ENCODE assay signal across 18 cellular contexts in the genomic region with DNA sequence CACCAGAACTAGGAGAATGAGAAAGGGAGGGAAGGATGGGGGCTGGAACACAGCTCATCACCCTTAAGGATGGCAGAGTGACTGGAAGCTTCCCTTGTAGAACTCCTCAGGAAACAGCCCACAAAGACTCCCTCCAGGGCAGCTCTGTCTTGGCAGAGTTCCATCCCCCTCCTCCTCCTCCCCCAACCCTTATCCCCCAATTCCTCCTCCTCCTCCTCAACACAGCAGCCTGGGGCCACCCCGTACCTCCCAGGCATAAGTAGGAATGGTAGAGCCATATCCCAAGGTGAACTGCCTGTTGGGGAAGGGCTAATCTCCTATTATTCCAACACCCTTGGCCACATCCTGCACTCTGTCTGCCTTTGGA. TPM values are rescaled to one million over a fixed set of nuclear protein-coding genes. Genes with fewer than 3 reads are reported as not detected.
DNase-seq lines count a peak whose midpoint lies in the region; ATAC-seq and TF ChIP-seq lines count a peak whose summit lies in the region.
"Had no signal": no experiment of that assay in that cellular context is flagged by ENCODE, and none has a peak within 500 bp of the region (broad histone marks: within the 10 kb centered on the region; RNA-seq: fewer than 3 reads in every experiment).

No MANE protein-coding gene starts in this region.

- H3K4me2 ChIP-seq in neural progenitor cell = no peak overlapping the region

- no peaks in the 10 kb centered on the region for H3K9me3 ChIP-seq in heart right ventricle
- H3K9me3 ChIP-seq in esophagus muscularis mucosa = no peaks in the 10 kb centered on the region
- H3K9me3 ChIP-seq in neural progenitor cell (ENCODE audit: low read depth) = no peaks in the 10 kb centered on the region
- no peaks in the 10 kb centered on the region for H3K9me3 ChIP-seq in aorta (ENCODE audit: control insufficient read depth, low read length)

- peak overlapping the region; percentile 71 for H3K27ac Mint-ChIP-seq in neural progenitor cell
- H3K27ac Mint-ChIP-seq: IgD-negative memory B cell had no signal

- H3K4me1 ChIP-seq in heart right ventricle = peaks cover 35 to 100% (median 73%) of the 10 kb centered on the region in 9 donors
- peaks cover 84 to 100% (median 96%) of the 10 kb centered on the region in 4 donors for H3K4me1 ChIP-seq in esophagus muscularis mucosa
- H3K4me1 ChIP-seq in neural progenitor cell = peaks cover 22% of the 10 kb centered on the region
- peaks cover 0 to 8% of the 10 kb centered on the region in 2 donors for H3K4me1 ChIP-seq in aorta (ENCODE audit: control insufficient read depth in 1 of 2, insufficient read depth in 2 of 2, low read length in 2 of 2)

- no peak overlapping the region for H3K4me3 Mint-ChIP-seq in neural progenitor cell
- H3K4me3 Mint-ChIP-seq: IgD-negative memory B cell had no signal

- H3K36me3 ChIP-seq in heart right ventricle (no peaks in the 10 kb centered on the region), esophagus muscularis mucosa (no peaks in the 10 kb centered on the region), neural progenitor cell (no peaks in the 10 kb centered on the region), aorta (ENCODE audit: control insufficient read depth in 1 of 2, insufficient read depth in 2 of 2, low read length in 1 of 2) (no peaks in the 10 kb centered on the region)

- H3F3A ChIP-seq in neural progenitor cell (ENCODE audit: low read depth) = no peaks in the 10 kb centered on the region

- H3K79me2 ChIP-seq in neural progenitor cell (ENCODE audit: low read depth) = no peaks in the 10 kb centered on the region

- TF ChIP-seq POLR2A in esophagus muscularis mucosa (IDR thresholded peaks at IDR 0.05; ENCODE audit: low read depth) = no peak
- TF ChIP-seq POLR2A in lower leg skin (IDR thresholded peaks at IDR 0.05) = no peak

- TF ChIP-seq EP300 in esophagus muscularis mucosa (IDR thresholded peaks at IDR 0.05) = no peak

- no peaks in the 10 kb centered on the region for H3K27me3 ChIP-seq in heart right ventricle
- H3K27me3 ChIP-seq in esophagus muscularis mucosa = no peaks in the 10 kb centered on the region
- no peaks in the 10 kb centered on the region for H3K27me3 ChIP-seq in neural progenitor cell
- H3K27me3 ChIP-seq in aorta (ENCODE audit: control insufficient read depth in 1 of 2, insufficient read depth in 2 of 2, low read length in 1 of 2) = no peaks in the 10 kb centered on the region

- no peak overlapping the region for H2AFZ ChIP-seq in neural progenitor cell (replicated peaks)

- H3K4me3 ChIP-seq in heart right ventricle = no peak overlapping the region
- H3K4me3 ChIP-seq in esophagus muscularis mucosa = no peak overlapping the region
- no peak overlapping the region for H3K4me3 ChIP-seq in neural progenitor cell
- H3K4me3 ChIP-seq in aorta (ENCODE audit: low read length in 2 of 2) = no peak overlapping the region
- H3K4me3 ChIP-seq in lower leg skin (ENCODE audit: low read depth, poor library complexity, severe bottlenecking) = no peak overlapping the region
- H3K4me3 ChIP-seq: GM12878 had no signal

- peaks cover 9% of the 10 kb centered on the region for H3K27me3 Mint-ChIP-seq in neural progenitor cell (ENCODE audit: insufficient read depth, low read depth)
- H3K27me3 Mint-ChIP-seq: IgD-negative memory B cell had no signal

- H3K36me3 Mint-ChIP-seq in neural progenitor cell = no peaks in the 10 kb centered on the region
- H3K36me3 Mint-ChIP-seq: activated naive CD4-positive, alpha-beta T cell treated with anti-CD3 and anti-CD28 coated beads, Interleukin-2, amount 50 U/mL, for 72 hours; IgD-negative memory B cell had no signal

- no peaks in the 10 kb centered on the region for H3K9me3 Mint-ChIP-seq in neural progenitor cell
- H3K9me3 Mint-ChIP-seq: activated naive CD4-positive, alpha-beta T cell treated with anti-CD3 and anti-CD28 coated beads, Interleukin-2, amount 50 U/mL, for 72 hours; IgD-negative memory B cell had no signal

- peak overlapping the region in 8 of 10 donors; percentile 12 to 92 (median 86) for H3K27ac ChIP-seq in heart right ventricle
- H3K27ac ChIP-seq in esophagus muscularis mucosa (replicated peaks in 1 of 4) = peak overlapping the region; percentile 91 to 97 (median 94)
- no peak overlapping the region for H3K27ac ChIP-seq in neural progenitor cell
- H3K27ac ChIP-seq in aorta (ENCODE audit: low read depth in 1 of 2, low read length in 2 of 2) = peak overlapping the region in 1 of 2 donors; percentile 55
- H3K27ac ChIP-seq: C4-2B had no signal

- no peaks in the 10 kb centered on the region for H4K20me1 ChIP-seq in neural progenitor cell (ENCODE audit: low read depth)

- H3K4me1 Mint-ChIP-seq in neural progenitor cell = peaks cover 34% of the 10 kb centered on the region
- H3K4me1 Mint-ChIP-seq: IgD-negative memory B cell had no signal

- DNase-seq in heart right ventricle (no peak), left cardiac atrium (no peak), esophagus muscularis mucosa (ENCODE audit: extremely low spot score) (no peak), neural progenitor cell (ENCODE audit: low spot score) (no peak), aorta (peak; percentile 13 to 53), lower leg skin (ENCODE audit: low spot score in 2 of 2) (no peak)
- DNase-seq: NCI-H1436; NCI-H2171 treated with DMSO at 0.1 percent for 48 hours; stimulated activated CD4-positive, alpha-beta T cell treated with anti-CD3 and anti-CD28 coated beads, Interleukin-12 subunit alpha, Interleukin-12 subunit beta, amount 100 ng/mL, for 4 hours had no signal

- no peak for TF ChIP-seq CTCF in heart right ventricle (IDR thresholded peaks at IDR 0.05)
- no peak for TF ChIP-seq CTCF in esophagus muscularis mucosa (IDR thresholded peaks at IDR 0.05)
- no peak for TF ChIP-seq CTCF in neural progenitor cell (IDR thresholded peaks at IDR 0.05)
- no peak for TF ChIP-seq CTCF in lower leg skin (IDR thresholded peaks at IDR 0.05)

- WGBS in heart right ventricle, 2 donors = 26 to 57% methylated on average over 1 of the region's 1 CpG
- WGBS in esophagus muscularis mucosa = 67% methylated on average over 1 of the region's 1 CpG
- WGBS in aorta, 2 donors = 82 to 84% methylated on average over 1 of the region's 1 CpG
- WGBS in lower leg skin, 2 donors = 89 to 90% methylated on average over 1 of the region's 1 CpG

- intact Hi-C loops in heart right ventricle (cut with DNase I) = loop anchor here in 4 of 10 donors (5.0 kb wide), 2 partner anchors 37 to 78 kb away; partner anchors contain the start of gene ADCY5 (in 4 of the 4)
- intact Hi-C loops in left cardiac atrium (cut with DNase I) = no loop called here
- intact Hi-C loops in esophagus muscularis mucosa (cut with DNase I) = no loop called here
- intact Hi-C loops in aorta (cut with DNase I) = no loop called here
- intact Hi-C loops in lower leg skin (cut with DNase I; ENCODE audit: low total_unique reads) = no loop called here

- ATAC-seq in heart right ventricle (no peak), left cardiac atrium (no peak), aorta (ENCODE audit: low FRiP score) (no peak), HG02852 (IDR thresholded peaks at IDR 0.05; ENCODE audit: unreplicated experiment) (no peak), HG03469 (IDR thresholded peaks at IDR 0.05; ENCODE audit: unreplicated experiment) (no peak)
- ATAC-seq: activated naive CD4-positive, alpha-beta T cell treated with anti-CD3 and anti-CD28 coated beads, Interleukin-2, amount 50 U/mL, for 72 hours; GM12878 had no signal

- no peak overlapping the region for H3K9ac ChIP-seq in neural progenitor cell

RNA-seq across cellular contexts. Expression of gene ADCY5, which starts 38.8 kb away (rescaled TPM):
- 100 to 1,000 TPM; 117 to 245 (median 206) TPM for total RNA-seq in heart right ventricle
- 10 to 100 TPM; 37.2 to 85.2 TPM for polyA plus RNA-seq in heart right ventricle
- total RNA-seq in left cardiac atrium = 100 to 1,000 TPM; 104 to 134 TPM
- total RNA-seq in esophagus muscularis mucosa = 100 to 1,000 TPM; 133 to 228 (median 189) TPM
- 1.0 and 1.6 TPM in 2 replicates for total RNA-seq in neural progenitor cell (ENCODE audit: low replicate concordance)
- 10 to 100 TPM; 65.5 to 72.7 TPM for total RNA-seq in aorta
- 10 to 100 TPM in 1 of 2 donors, 1 to 10 TPM in 1; 6.6 to 16.3 TPM for polyA plus RNA-seq in aorta
- 1 to 10 TPM in 3 of 4 donors, under 1 TPM in 1; 0.46 to 3.5 (median 1.3) TPM for total RNA-seq in lower leg skin
- total RNA-seq: activated CD8-positive, alpha-beta memory T cell treated with anti-CD3 and anti-CD28 coated beads for 36 hours; activated naive CD4-positive, alpha-beta T cell treated with anti-CD3 and anti-CD28 coated beads, Interleukin-2, amount 50 U/mL, for 72 hours; GM12878; M059J had no signal
- polyA plus RNA-seq: IgD-negative memory B cell, keratinocyte had no signal

Comparison
In these comparisons a context has a peak if more than half of its experiments do, and no peak if none do; other contexts are left out.
1. DNase-seq: peak in aorta (2 of 2); none in heart right ventricle (0 of 2), left cardiac atrium (single experiment), esophagus muscularis mucosa (single experiment), neural progenitor cell (single experiment) and lower leg skin (0 of 2).
2. RNA of gene ADCY5, which starts 38.8 kb away (total RNA-seq): 117 to 245 TPM in heart right ventricle, 133 to 228 TPM in esophagus muscularis mucosa, 104 to 134 TPM in left cardiac atrium and 65.5 to 72.7 TPM in aorta; 1.0 to 1.6 TPM in neural progenitor cell and 0.46 to 3.5 TPM in lower leg skin; every median in the first group is over 10 times any median in the second.